ENCODE assay signal across 8 cellular contexts in genomic region chr7:133853706-133854276, GRCh38.
DNase-seq lines count a peak whose midpoint lies in the region; ATAC-seq and TF ChIP-seq lines count a peak whose summit lies in the region.

No MANE protein-coding gene starts in this region.

- no peak overlapping the region for H3K4me3 Mint-ChIP-seq in activated CD8-positive, alpha-beta T cell treated with anti-CD3 and anti-CD28 coated beads, Interleukin-2, amount 10 ng/mL, durations not matched to agents 7 days and 5 days

- no peaks in the 10 kb centered on the region for H3K27me3 Mint-ChIP-seq in activated CD8-positive, alpha-beta T cell treated with anti-CD3 and anti-CD28 coated beads, Interleukin-2, amount 10 ng/mL, durations not matched to agents 7 days and 5 days (ENCODE audit: low read depth)

- H3K36me3 Mint-ChIP-seq in activated CD8-positive, alpha-beta T cell treated with anti-CD3 and anti-CD28 coated beads, Interleukin-2, amount 10 ng/mL, durations not matched to agents 7 days and 5 days (ENCODE audit: low read depth) = no peaks in the 10 kb centered on the region

- POLR2A ChIA-PET in AG04449 (lab: Yijun Ruan, JAX) = no interaction called here
- POLR2A ChIA-PET in GM10248 (lab: Yijun Ruan, JAX) = no interaction called here
- POLR2A ChIA-PET in activated CD8-positive, alpha-beta T cell treated with anti-CD3 and anti-CD28 coated beads, Interleukin-2, amount 10 ng/mL, durations not matched to agents 7 days and 5 days (lab: Charles Lee) = no interaction called here

- no peak overlapping the region for H3K27ac Mint-ChIP-seq in activated CD8-positive, alpha-beta T cell treated with anti-CD3 and anti-CD28 coated beads, Interleukin-2, amount 10 ng/mL, durations not matched to agents 7 days and 5 days

- ATAC-seq in HG02852 (IDR thresholded peaks at IDR 0.05; ENCODE audit: unreplicated experiment) (peak; percentile 79), HG03460 (IDR thresholded peaks at IDR 0.05; ENCODE audit: unreplicated experiment) (no peak), HG03039 (IDR thresholded peaks at IDR 0.05; ENCODE audit: unreplicated experiment) (no peak)
- no peak for ATAC-seq in activated CD8-positive, alpha-beta T cell treated with anti-CD3 and anti-CD28 coated beads, Interleukin-2, amount 10 ng/mL, durations not matched to agents 7 days and 5 days

- H3K4me3 ChIP-seq in AG04449 (ENCODE audit: low read depth, low read length) = no peak overlapping the region

- no peaks in the 10 kb centered on the region for H3K4me1 Mint-ChIP-seq in activated CD8-positive, alpha-beta T cell treated with anti-CD3 and anti-CD28 coated beads, Interleukin-2, amount 10 ng/mL, durations not matched to agents 7 days and 5 days (ENCODE audit: low read depth)

- TF ChIP-seq CTCF in AG04449 (IDR thresholded peaks at IDR 0.05; ENCODE audit: insufficient read depth, low read length, missing control alignments) (peak; percentile 37), GM10248 (IDR thresholded peaks at IDR 0.05; ENCODE audit: control extremely low read depth, extremely low read depth, low read depth, missing control alignments) (peak; percentile 10)

- CTCF ChIA-PET in AG04449 (lab: Yijun Ruan, JAX) = interaction anchor here (0.8 to 3.0 kb wide), 30 partner anchors 8 to 452 kb away, joined by 3 to 16 read pairs (median 4); no protein-coding TSS in a partner anchor
- CTCF ChIA-PET in GM10248 (lab: Yijun Ruan, JAX) = interaction anchor here (0.9 to 2.4 kb wide), 9 partner anchors 8 to 287 kb away, joined by 3 to 7 read pairs (median 4); no protein-coding TSS in a partner anchor
- CTCF ChIA-PET in activated CD8-positive, alpha-beta T cell treated with anti-CD3 and anti-CD28 coated beads, Interleukin-2, amount 10 ng/mL, durations not matched to agents 7 days and 5 days (lab: Charles Lee) = interaction anchor here (0.9 to 1.7 kb wide), 7 partner anchors 9 to 475 kb away, joined by 3 to 10 read pairs (median 3); no protein-coding TSS in a partner anchor

- peak; percentile 82 for DNase-seq in AG04449 (ENCODE audit: low read depth, low spot score)
- peak; percentile 13 for DNase-seq in GM10248 (ENCODE audit: extremely low spot score)
- DNase-seq in NCI-H2171 (lab: John Stamatoyannopoulos, UW) = peak; percentile 50
- peak; percentile 34 for DNase-seq in activated CD8-positive, alpha-beta T cell treated with anti-CD3 and anti-CD28 coated beads, Interleukin-2, amount 10 ng/mL, durations not matched to agents 7 days and 5 days
- DNase-seq in islet precursor cell = peak; percentile 75

- no peaks in the 10 kb centered on the region for H3K9me3 Mint-ChIP-seq in activated CD8-positive, alpha-beta T cell treated with anti-CD3 and anti-CD28 coated beads, Interleukin-2, amount 10 ng/mL, durations not matched to agents 7 days and 5 days (ENCODE audit: insufficient read depth)

Comparison
In these comparisons a context has a peak if more than half of its experiments do, and no peak if none do; other contexts are left out.
1. DNase-seq: peak in every context shown above with its lines; median percentile 82 in AG04449; 75 in islet precursor cell; 50 in NCI-H2171; 34 in activated CD8-positive, alpha-beta T cell treated with anti-CD3 and anti-CD28 coated beads, Interleukin-2, amount 10 ng/mL, durations not matched to agents 7 days and 5 days; 13 in GM10248.